24 cellular contexts compared by ENCODE assay signal in genomic region chr11:86738615-86739014, GRCh38.
DNase-seq lines count a peak whose midpoint lies in the region; TF ChIP-seq lines count a peak whose summit lies in the region.
"Had no signal": no experiment of that assay in that cellular context is flagged by ENCODE, and none has a peak within 500 bp of the region (broad histone marks: within the 10 kb centered on the region; RNA-seq: fewer than 3 reads in every experiment).

No MANE protein-coding gene starts in this region.

- peak overlapping the region; percentile 36 for H3K27ac Mint-ChIP-seq in MCF 10A (ENCODE audit: low read depth, unreplicated experiment)
- H3K27ac Mint-ChIP-seq in brain = peak overlapping the region; percentile 17 to 94 (median 59)
- H3K27ac Mint-ChIP-seq: activated CD8-positive, alpha-beta T cell treated with anti-CD3 and anti-CD28 coated beads, Interleukin-2, amount 10 ng/mL, durations not matched to agents 7 days and 5 days; activated naive CD4-positive, alpha-beta T cell treated with anti-CD3 and anti-CD28 coated beads, Interleukin-2, amount 50 U/mL, for 24 hours; endodermal cell; stimulated activated naive CD8-positive, alpha-beta T cell treated with anti-CD3 and anti-CD28 coated beads, Interleukin-15, amount 100 ng/mL, for 72 hours had no signal

- no peaks in the 10 kb centered on the region for H3K27me3 ChIP-seq in breast epithelium
- H3K27me3 ChIP-seq: BLaER1 treated with 17β-estradiol and CSF1 and Interleukin-3, amounts not matched to agents 10 nM and 100 nM had no signal

- H3K27me3 Mint-ChIP-seq in MCF 10A (ENCODE audit: insufficient read depth, unreplicated experiment) (no peaks in the 10 kb centered on the region), brain (no peaks in the 10 kb centered on the region)
- H3K27me3 Mint-ChIP-seq: activated naive CD4-positive, alpha-beta T cell treated with anti-CD3 and anti-CD28 coated beads, Interleukin-2, amount 50 U/mL, for 24 hours had no signal

- H3K4me1 Mint-ChIP-seq in MCF 10A (ENCODE audit: insufficient read depth, unreplicated experiment) (peaks cover 76% of the 10 kb centered on the region), brain (peaks cover 62% of the 10 kb centered on the region)
- H3K4me1 Mint-ChIP-seq: activated naive CD4-positive, alpha-beta T cell treated with anti-CD3 and anti-CD28 coated beads, Interleukin-2, amount 50 U/mL, for 24 hours; stimulated activated naive CD8-positive, alpha-beta T cell treated with anti-CD3 and anti-CD28 coated beads, Interleukin-15, amount 100 ng/mL, for 72 hours had no signal

- no peak overlapping the region for H3K4me3 Mint-ChIP-seq in MCF 10A (ENCODE audit: unreplicated experiment)
- no peak overlapping the region for H3K4me3 Mint-ChIP-seq in brain
- H3K4me3 Mint-ChIP-seq: activated CD8-positive, alpha-beta T cell treated with anti-CD3 and anti-CD28 coated beads, Interleukin-2, amount 10 ng/mL, durations not matched to agents 7 days and 5 days; activated naive CD4-positive, alpha-beta T cell treated with anti-CD3 and anti-CD28 coated beads, Interleukin-2, amount 50 U/mL, for 24 hours; activated T-cell treated with anti-CD3 and anti-CD28 coated beads, Interleukin-2, amount 50 U/mL, for 4 hours; endodermal cell; H9; stimulated activated naive CD8-positive, alpha-beta T cell treated with anti-CD3 and anti-CD28 coated beads, Interleukin-15, amount 100 ng/mL, for 72 hours had no signal

- H3K9me3 ChIP-seq in breast epithelium = no peaks in the 10 kb centered on the region
- H3K9me3 ChIP-seq: BLaER1 treated with 17β-estradiol and CSF1 and Interleukin-3, amounts not matched to agents 10 nM and 100 nM; lower lobe of right lung had no signal

- POLR2A ChIA-PET in MCF 10A (lab: Yijun Ruan, JAX) = interaction anchor here (0.6 kb wide), 2 partner anchors 19 to 54 kb away, joined by 3 to 4 read pairs; no protein-coding TSS in a partner anchor

- H3K27ac ChIP-seq in breast epithelium = peak overlapping the region in 1 of 2 donors; percentile 96
- H3K27ac ChIP-seq: BLaER1 treated with 17β-estradiol and CSF1 and Interleukin-3, amounts not matched to agents 10 nM and 100 nM; lower lobe of right lung had no signal

- BruUV-seq in MCF 10A (replicated peaks; lab: Mats Ljungman, UMichigan) = no TSS peak

- no peaks in the 10 kb centered on the region for H3K36me3 ChIP-seq in breast epithelium
- H3K36me3 ChIP-seq: BLaER1 treated with 17β-estradiol and CSF1 and Interleukin-3, amounts not matched to agents 10 nM and 100 nM; lower lobe of right lung had no signal

- peaks cover 18 to 20% of the 10 kb centered on the region in 2 donors for H3K4me1 ChIP-seq in breast epithelium

- intact Hi-C loops in MCF 10A (cut with micrococcal nuclease) (no loop called here), breast epithelium (cut with DNase I; ENCODE audit: low total_unique reads) (no loop called here)

- H3K4me3 ChIP-seq in breast epithelium = no peak overlapping the region
- H3K4me3 ChIP-seq: BLaER1 treated with 17β-estradiol and CSF1 and Interleukin-3, amounts not matched to agents 10 nM and 100 nM; GM12878; lower lobe of right lung had no signal

- no peak for TF ChIP-seq POLR2A in breast epithelium (IDR thresholded peaks at IDR 0.05)

- DNase-seq in MCF 10A (ENCODE audit: unreplicated experiment) (no peak), breast epithelium (ENCODE audit: low spot score in 2 of 2) (no peak), mucosa of gallbladder (ENCODE audit: low spot score) (peak; percentile 46), NCI-H2029 treated with DMSO at 0.1 percent for 48 hours (lab: John Stamatoyannopoulos, UW) (no peak), GF-D8 (lab: John Stamatoyannopoulos, UW) (no peak)
- DNase-seq in stimulated activated CD4-positive, alpha-beta T cell treated with anti-CD3 and anti-CD28 coated beads, Interleukin-2, amount 100 ng/mL, for 24 hours = no peak
- no peak for DNase-seq in activated T-cell treated with anti-CD3 and anti-CD28 coated beads, Interleukin-2, amount 50 U/mL, for 48 hours
- DNase-seq: activated CD4-positive, CD25-positive, alpha-beta regulatory T cell; activated CD8-positive, alpha-beta T cell treated with anti-CD3 and anti-CD28 coated beads, Interleukin-2, amount 10 ng/mL, durations not matched to agents 7 days and 5 days; activated T-cell treated with anti-CD3 and anti-CD28 coated beads, Interleukin-2, amount 50 U/mL, for 4 hours; DMS 273 treated with DMSO at 0.1 percent for 48 hours; endodermal cell; H9; lower lobe of right lung; NCI-H1048; NCI-H2081; SIG-M5; stimulated activated CD4-positive, alpha-beta T cell treated with anti-CD3 and anti-CD28 coated beads, Interleukin-4, amount 100 ng/mL, for 1 hour; stimulated activated naive CD8-positive, alpha-beta T cell treated with anti-CD3 and anti-CD28 coated beads, Interleukin-15, amount 100 ng/mL, for 72 hours; T-helper 2 cell had no signal

- H3K9me3 Mint-ChIP-seq in MCF 10A (ENCODE audit: unreplicated experiment) (no peaks in the 10 kb centered on the region), brain (peaks cover under 1 to 7% (median under 1%) of the 10 kb centered on the region in 5 experiments)
- H3K9me3 Mint-ChIP-seq: activated naive CD4-positive, alpha-beta T cell treated with anti-CD3 and anti-CD28 coated beads, Interleukin-2, amount 50 U/mL, for 24 hours; activated T-cell treated with anti-CD3 and anti-CD28 coated beads, Interleukin-2, amount 50 U/mL, for 4 hours; endodermal cell; stimulated activated naive CD8-positive, alpha-beta T cell treated with anti-CD3 and anti-CD28 coated beads, Interleukin-15, amount 100 ng/mL, for 72 hours had no signal

- CTCF ChIA-PET in MCF 10A (lab: Yijun Ruan, JAX) = no interaction called here

- no peak for TF ChIP-seq CTCF in MCF 10A (IDR thresholded peaks at IDR 0.05; ENCODE audit: unreplicated experiment)
- no peak for TF ChIP-seq CTCF in breast epithelium (IDR thresholded peaks at IDR 0.05)
- no peak for TF ChIP-seq CTCF in brain (conservative IDR thresholded peaks at IDR 0.05)

- H3K36me3 Mint-ChIP-seq in MCF 10A (ENCODE audit: insufficient read depth, unreplicated experiment) (no peaks in the 10 kb centered on the region), brain (no peaks in the 10 kb centered on the region)
- H3K36me3 Mint-ChIP-seq: activated naive CD4-positive, alpha-beta T cell treated with anti-CD3 and anti-CD28 coated beads, Interleukin-2, amount 50 U/mL, for 24 hours had no signal
